In genomic region chrX:152637649-152638442, GRCh38 we compare ENCODE assay signal across 9 cellular contexts. TPM values are rescaled to one million over a fixed set of nuclear protein-coding genes. Genes with fewer than 3 reads are reported as not detected.
DNase-seq lines count a peak whose midpoint lies in the region; ATAC-seq lines count a peak whose summit lies in the region.
"Had no signal": no experiment of that assay in that cellular context is flagged by ENCODE, and none has a peak within 500 bp of the region (broad histone marks: within the 10 kb centered on the region; RNA-seq: fewer than 3 reads in every experiment).

TSS of gene GABRQ (plus strand) at chrX:152637895. CDS start at chrX:152638203, 308 bp downstream.

- H3K9me3 Mint-ChIP-seq in activated CD8-positive, alpha-beta T cell treated with anti-CD3 and anti-CD28 coated beads, Interleukin-2, amount 10 ng/mL, durations not matched to agents 7 days and 5 days (ENCODE audit: insufficient read depth) = no peaks in the 10 kb centered on the region
- H3K9me3 Mint-ChIP-seq: activated naive CD4-positive, alpha-beta T cell treated with anti-CD3 and anti-CD28 coated beads, Interleukin-2, amount 50 U/mL, for 72 hours had no signal

- no peak within 1 kb of the TSS for H3K4me3 Mint-ChIP-seq in activated CD8-positive, alpha-beta T cell treated with anti-CD3 and anti-CD28 coated beads, Interleukin-2, amount 10 ng/mL, durations not matched to agents 7 days and 5 days

- CTCF ChIA-PET in activated CD8-positive, alpha-beta T cell treated with anti-CD3 and anti-CD28 coated beads, Interleukin-2, amount 10 ng/mL, durations not matched to agents 7 days and 5 days (lab: Charles Lee) = no interaction called here

- peak; percentile 36 for ATAC-seq in activated CD8-positive, alpha-beta T cell treated with anti-CD3 and anti-CD28 coated beads, Interleukin-2, amount 10 ng/mL, durations not matched to agents 7 days and 5 days
- ATAC-seq in GM21360 (IDR thresholded peaks at IDR 0.05; ENCODE audit: unreplicated experiment) = no peak

- DNase-seq in EH (ENCODE audit: low read depth) = peak; percentile 15
- DNase-seq in NCI-H146 (lab: John Stamatoyannopoulos, UW) = peak; percentile 84
- no peak for DNase-seq in activated CD8-positive, alpha-beta T cell treated with anti-CD3 and anti-CD28 coated beads, Interleukin-2, amount 10 ng/mL, durations not matched to agents 7 days and 5 days
- DNase-seq in kidney tubule cell (ENCODE audit: low spot score) = peak; percentile 9
- DNase-seq in effector CD4-positive, alpha-beta T cell = no peak
- no peak for DNase-seq in hepatic stellate cell (ENCODE audit: low spot score)
- DNase-seq in NCI-H2081 (lab: John Stamatoyannopoulos, UW) = no peak

- H3K27me3 Mint-ChIP-seq in activated CD8-positive, alpha-beta T cell treated with anti-CD3 and anti-CD28 coated beads, Interleukin-2, amount 10 ng/mL, durations not matched to agents 7 days and 5 days (ENCODE audit: low read depth) = peaks cover 20% of the 10 kb centered on the region

- POLR2A ChIA-PET in activated CD8-positive, alpha-beta T cell treated with anti-CD3 and anti-CD28 coated beads, Interleukin-2, amount 10 ng/mL, durations not matched to agents 7 days and 5 days (lab: Charles Lee) = no interaction called here

- no peaks in the 10 kb centered on the region for H3K4me1 Mint-ChIP-seq in activated CD8-positive, alpha-beta T cell treated with anti-CD3 and anti-CD28 coated beads, Interleukin-2, amount 10 ng/mL, durations not matched to agents 7 days and 5 days (ENCODE audit: low read depth)

- H3K36me3 Mint-ChIP-seq in activated CD8-positive, alpha-beta T cell treated with anti-CD3 and anti-CD28 coated beads, Interleukin-2, amount 10 ng/mL, durations not matched to agents 7 days and 5 days (ENCODE audit: low read depth) = no peaks in the 10 kb centered on the region
- H3K36me3 Mint-ChIP-seq: activated naive CD4-positive, alpha-beta T cell treated with anti-CD3 and anti-CD28 coated beads, Interleukin-2, amount 50 U/mL, for 72 hours had no signal

- no peak within 1 kb of the TSS for H3K27ac Mint-ChIP-seq in activated CD8-positive, alpha-beta T cell treated with anti-CD3 and anti-CD28 coated beads, Interleukin-2, amount 10 ng/mL, durations not matched to agents 7 days and 5 days
- H3K27ac Mint-ChIP-seq: activated naive CD4-positive, alpha-beta T cell treated with anti-CD3 and anti-CD28 coated beads, Interleukin-2, amount 50 U/mL, for 72 hours had no signal

RNA-seq across cellular contexts. Expression of gene GABRQ, which starts in this region (rescaled TPM):
- not detected for total RNA-seq in activated CD8-positive, alpha-beta T cell treated with anti-CD3 and anti-CD28 coated beads, Interleukin-2, amount 10 ng/mL, durations not matched to agents 7 days and 5 days

Comparison
In these comparisons a context has a peak if more than half of its experiments do, and no peak if none do; other contexts are left out.
1. Peak in ATAC-seq in activated CD8-positive, alpha-beta T cell treated with anti-CD3 and anti-CD28 coated beads, Interleukin-2, amount 10 ng/mL, durations not matched to agents 7 days and 5 days; RNA of the gene not detected or under 1 TPM.
2. DNase-seq: peak in EH (single experiment), NCI-H146 (single experiment) and kidney tubule cell (single experiment); none in activated CD8-positive, alpha-beta T cell treated with anti-CD3 and anti-CD28 coated beads, Interleukin-2, amount 10 ng/mL, durations not matched to agents 7 days and 5 days (single experiment), effector CD4-positive, alpha-beta T cell (single experiment), hepatic stellate cell (single experiment) and NCI-H2081 (0 of 2).